ENCODE assay signal across 20 cellular contexts in genomic region chr21:41393876-41394465, GRCh38. TPM values are rescaled to one million over a fixed set of nuclear protein-coding genes. Genes with fewer than 3 reads are reported as not detected.
"Had no signal": no experiment of that assay in that cellular context is flagged by ENCODE, and none has a peak within 500 bp of the region (broad histone marks: within the 10 kb centered on the region; RNA-seq: fewer than 3 reads in every experiment).

No MANE protein-coding gene starts in this region.

- H3K27me3 Mint-ChIP-seq: stimulated activated memory B cell treated with anti-CD40 and anti-IgM and Interleukin-4, amounts not matched to agents 10 μg/mL and 1 μg/mL and 100 μg/mL, for 72 hours had no signal

- H3K4me1 ChIP-seq: ascending aorta, breast epithelium, left ventricle myocardium inferior, pancreas, right lobe of liver had no signal

- H3K36me3 ChIP-seq: ascending aorta, breast epithelium, pancreas, right lobe of liver had no signal

- H3K36me3 Mint-ChIP-seq: WTC11 had no signal

- FAIRE-seq: pancreas, small intestine, TTC549 had no signal

- H3K9me3 Mint-ChIP-seq: stimulated activated memory B cell treated with anti-CD40 and anti-IgM and Interleukin-4, amounts not matched to agents 10 μg/mL and 1 μg/mL and 100 μg/mL, for 72 hours; T-helper 2 cell treated with Interferon-gamma antibody and Interleukin-4, amounts not matched to agents 5 μg/mL and 100 μg/mL, for 36 hours had no signal

- H3K9me3 ChIP-seq: ascending aorta, breast epithelium, esophagus squamous epithelium, heart right ventricle, left ventricle myocardium inferior, pancreas, right lobe of liver, testis, upper lobe of left lung had no signal

- H3K27me3 ChIP-seq: ascending aorta, breast epithelium, esophagus squamous epithelium, heart right ventricle, pancreas, right lobe of liver, testis, upper lobe of left lung had no signal

- H3K4me3 ChIP-seq: ascending aorta, breast epithelium, esophagus squamous epithelium, heart right ventricle, left ventricle myocardium inferior, pancreas, right lobe of liver, testis, upper lobe of left lung had no signal

- H3K27ac Mint-ChIP-seq: stimulated activated memory B cell treated with anti-CD40 and anti-IgM and Interleukin-4, amounts not matched to agents 10 μg/mL and 1 μg/mL and 100 μg/mL, for 72 hours; T-helper 2 cell treated with Interferon-gamma antibody and Interleukin-4, amounts not matched to agents 5 μg/mL and 100 μg/mL, for 36 hours had no signal

- ATAC-seq: heart right ventricle; pancreas; right lobe of liver; stimulated activated memory B cell treated with anti-CD40 and anti-IgM and Interleukin-4, amounts not matched to agents 10 μg/mL and 1 μg/mL and 100 μg/mL, for 72 hours; WTC11 had no signal

- H3K4me3 Mint-ChIP-seq: stimulated activated memory B cell treated with anti-CD40 and anti-IgM and Interleukin-4, amounts not matched to agents 10 μg/mL and 1 μg/mL and 100 μg/mL, for 72 hours; T-helper 2 cell treated with Interferon-gamma antibody and Interleukin-4, amounts not matched to agents 5 μg/mL and 100 μg/mL, for 36 hours; WTC11 had no signal

- DNase-seq: activated CD4-positive, alpha-beta T cell treated with anti-CD3 and anti-CD28 coated beads for 48 hours; activated gamma-delta T cell treated with Interleukin-2 at 50 U/mL for 16 hours; cerebellar nuclear complex; effector CD8-positive, alpha-beta T cell; esophagus squamous epithelium; heart right ventricle; left ventricle myocardium inferior; mammary epithelial cell; pancreas; right lobe of liver; small intestine; stimulated activated CD4-positive, alpha-beta T cell treated with anti-CD3 and anti-CD28 coated beads, Interleukin-4, amount 100 ng/mL, for 24 hours; testis; upper lobe of left lung had no signal

- H3K27ac ChIP-seq: ascending aorta, breast epithelium, esophagus squamous epithelium, heart right ventricle, left ventricle myocardium inferior, pancreas, right lobe of liver, testis, upper lobe of left lung had no signal

RNA-seq across cellular contexts. Expression of gene MX2, which starts 32.1 kb away (rescaled TPM):
- total RNA-seq: mammary epithelial cell had no signal
- polyA plus RNA-seq: mammary epithelial cell had no signal
